In the genomic region with DNA sequence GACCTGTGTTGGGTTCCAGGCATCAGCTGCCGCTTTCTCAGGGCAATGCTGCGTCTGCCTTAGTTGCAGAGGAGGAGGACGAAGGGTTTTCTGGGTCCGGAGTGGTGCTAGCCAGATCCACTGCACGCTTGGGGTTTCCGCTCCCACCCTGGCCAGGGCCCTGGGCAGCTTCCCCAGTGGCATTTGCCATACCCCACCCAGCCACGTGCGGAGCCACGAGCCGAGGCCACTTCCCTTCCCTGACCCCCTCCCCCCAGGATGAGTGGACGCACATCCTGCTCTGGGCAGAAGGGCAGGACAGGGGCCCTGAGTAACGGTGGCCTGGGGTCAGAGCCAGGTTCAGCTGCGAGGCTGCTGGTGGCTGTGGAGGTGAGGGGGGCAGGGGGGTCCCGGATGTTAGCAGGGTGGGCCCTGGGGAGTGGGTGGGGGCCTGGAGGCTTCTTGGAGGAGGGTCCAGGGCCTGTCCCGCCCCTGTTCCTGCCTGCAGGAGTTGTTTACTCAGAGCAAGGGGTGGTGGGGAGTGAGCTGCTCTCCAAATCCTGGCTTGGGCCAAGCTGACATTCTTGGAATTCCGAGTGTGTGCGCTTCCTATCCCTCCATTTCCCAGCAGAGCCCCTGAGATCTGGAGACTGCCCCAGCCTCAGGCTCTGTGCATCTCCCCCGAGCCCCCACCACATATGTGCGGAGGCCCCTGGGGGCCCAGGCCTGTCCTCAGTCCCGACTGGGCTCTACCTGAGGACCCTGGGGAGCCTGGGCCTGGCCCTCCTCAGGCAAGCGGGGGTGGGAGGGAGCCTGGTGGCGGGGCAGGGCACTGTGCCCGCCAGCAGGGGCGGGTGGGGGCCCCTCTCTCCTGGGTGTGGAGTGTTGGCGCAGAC, we compare ENCODE assay signal across 1 cellular context.
TF ChIP-seq lines count a peak whose summit lies in the region.

No MANE protein-coding gene starts in this region.

TF ChIP-seq in K562, 482 proteins besides CTCF, POLR2A, EP300 and RAD21 (continued from another document):
- TF ChIP-seq, protein P1, sequence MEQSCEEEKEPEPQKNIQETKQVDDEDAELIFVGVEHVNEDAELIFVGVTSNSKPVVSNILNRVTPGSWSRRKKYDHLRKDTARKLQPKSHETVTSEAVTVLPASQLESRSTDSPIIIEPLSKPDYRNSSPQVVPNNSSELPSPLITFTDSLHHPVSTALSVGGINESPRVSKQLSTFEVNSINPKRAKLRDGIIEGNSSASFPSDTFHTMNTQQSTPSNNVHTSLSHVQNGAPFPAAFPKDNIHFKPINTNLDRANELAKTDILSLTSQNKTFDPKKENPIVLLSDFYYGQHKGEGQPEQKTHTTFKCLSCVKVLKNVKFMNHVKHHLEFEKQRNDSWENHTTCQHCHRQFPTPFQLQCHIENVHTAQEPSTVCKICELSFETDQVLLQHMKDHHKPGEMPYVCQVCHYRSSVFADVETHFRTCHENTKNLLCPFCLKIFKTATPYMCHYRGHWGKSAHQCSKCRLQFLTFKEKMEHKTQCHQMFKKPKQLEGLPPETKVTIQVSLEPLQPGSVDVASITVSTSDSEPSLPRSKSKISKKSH (CRISPR knock-in tag; IDR thresholded peaks at IDR 0.05): no peak
- TF ChIP-seq ZNF274 (IDR thresholded peaks at IDR 0.05; ENCODE audit: borderline replicate concordance, low read depth, low read length): no peak
- no peak for TF ChIP-seq ZKSCAN8 (CRISPR knock-in tag; IDR thresholded peaks at IDR 0.05)
- TF ChIP-seq CXXC5 (CRISPR knock-in tag; IDR thresholded peaks at IDR 0.05): peak; percentile 34; the same call in 1 of the 2 replicates
- TF ChIP-seq SPI1 (IDR thresholded peaks at IDR 0.05; ENCODE audit: borderline replicate concordance, low read depth, low read length): peak; percentile 51; the same call in 1 of the 2 replicates
- TF ChIP-seq ZNF778 (CRISPR knock-in tag; IDR thresholded peaks at IDR 0.05): no peak
- no peak for TF ChIP-seq BMI1 (IDR thresholded peaks at IDR 0.05; ENCODE audit: low read length)
- no peak for TF ChIP-seq ZNF76 (CRISPR knock-in tag; IDR thresholded peaks at IDR 0.05; ENCODE audit: borderline replicate concordance)
- TF ChIP-seq NBN (IDR thresholded peaks at IDR 0.05; ENCODE audit: low read depth): no peak
- TF ChIP-seq RBM22 (IDR thresholded peaks at IDR 0.05; ENCODE audit: low read depth, low read length, poor library complexity, severe bottlenecking): no peak
- peak; percentile 67 for TF ChIP-seq L3MBTL2 (IDR thresholded peaks at IDR 0.05)
- no peak for TF ChIP-seq PRPF4 (IDR thresholded peaks at IDR 0.05; ENCODE audit: insufficient read depth, low read depth, low read length, poor library complexity, severe bottlenecking)
- TF ChIP-seq NONO (IDR thresholded peaks at IDR 0.05; ENCODE audit: low read depth in 2 of 2, low read length in 1 of 2): no peak
- TF ChIP-seq CHD1 (IDR thresholded peaks at IDR 0.05; ENCODE audit: low read length): no peak
- peak; percentile 30 to 63; a peak in 3 of 4 replicates for TF ChIP-seq MAZ (CRISPR knock-in tag; conservative IDR thresholded peaks at IDR 0.05 in 1 of 2, IDR thresholded peaks at IDR 0.05 in 1 of 2)
- TF ChIP-seq COPS2 (conservative IDR thresholded peaks at IDR 0.05): no peak
- TF ChIP-seq NR1H2 (CRISPR knock-in tag; IDR thresholded peaks at IDR 0.05): no peak
- TF ChIP-seq, protein P2, sequence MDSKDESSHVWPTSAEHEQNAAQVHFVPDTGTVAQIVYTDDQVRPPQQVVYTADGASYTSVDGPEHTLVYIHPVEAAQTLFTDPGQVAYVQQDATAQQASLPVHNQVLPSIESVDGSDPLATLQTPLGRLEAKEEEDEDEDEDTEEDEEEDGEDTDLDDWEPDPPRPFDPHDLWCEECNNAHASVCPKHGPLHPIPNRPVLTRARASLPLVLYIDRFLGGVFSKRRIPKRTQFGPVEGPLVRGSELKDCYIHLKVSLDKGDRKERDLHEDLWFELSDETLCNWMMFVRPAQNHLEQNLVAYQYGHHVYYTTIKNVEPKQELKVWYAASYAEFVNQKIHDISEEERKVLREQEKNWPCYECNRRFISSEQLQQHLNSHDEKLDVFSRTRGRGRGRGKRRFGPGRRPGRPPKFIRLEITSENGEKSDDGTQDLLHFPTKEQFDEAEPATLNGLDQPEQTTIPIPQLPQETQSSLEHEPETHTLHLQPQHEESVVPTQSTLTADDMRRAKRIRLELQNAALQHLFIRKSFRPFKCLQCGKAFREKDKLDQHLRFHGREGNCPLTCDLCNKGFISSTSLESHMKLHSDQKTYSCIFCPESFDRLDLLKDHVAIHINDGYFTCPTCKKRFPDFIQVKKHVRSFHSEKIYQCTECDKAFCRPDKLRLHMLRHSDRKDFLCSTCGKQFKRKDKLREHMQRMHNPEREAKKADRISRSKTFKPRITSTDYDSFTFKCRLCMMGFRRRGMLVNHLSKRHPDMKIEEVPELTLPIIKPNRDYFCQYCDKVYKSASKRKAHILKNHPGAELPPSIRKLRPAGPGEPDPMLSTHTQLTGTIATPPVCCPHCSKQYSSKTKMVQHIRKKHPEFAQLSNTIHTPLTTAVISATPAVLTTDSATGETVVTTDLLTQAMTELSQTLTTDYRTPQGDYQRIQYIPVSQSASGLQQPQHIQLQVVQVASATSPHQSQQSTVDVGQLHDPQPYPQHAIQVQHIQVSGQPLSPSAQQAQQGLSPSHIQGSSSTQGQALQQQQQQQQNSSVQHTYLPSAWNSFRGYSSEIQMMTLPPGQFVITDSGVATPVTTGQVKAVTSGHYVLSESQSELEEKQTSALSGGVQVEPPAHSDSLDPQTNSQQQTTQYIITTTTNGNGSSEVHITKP (IDR thresholded peaks at IDR 0.05; ENCODE audit: partially characterized antibody): peak; percentile 28
